In the genomic region with DNA sequence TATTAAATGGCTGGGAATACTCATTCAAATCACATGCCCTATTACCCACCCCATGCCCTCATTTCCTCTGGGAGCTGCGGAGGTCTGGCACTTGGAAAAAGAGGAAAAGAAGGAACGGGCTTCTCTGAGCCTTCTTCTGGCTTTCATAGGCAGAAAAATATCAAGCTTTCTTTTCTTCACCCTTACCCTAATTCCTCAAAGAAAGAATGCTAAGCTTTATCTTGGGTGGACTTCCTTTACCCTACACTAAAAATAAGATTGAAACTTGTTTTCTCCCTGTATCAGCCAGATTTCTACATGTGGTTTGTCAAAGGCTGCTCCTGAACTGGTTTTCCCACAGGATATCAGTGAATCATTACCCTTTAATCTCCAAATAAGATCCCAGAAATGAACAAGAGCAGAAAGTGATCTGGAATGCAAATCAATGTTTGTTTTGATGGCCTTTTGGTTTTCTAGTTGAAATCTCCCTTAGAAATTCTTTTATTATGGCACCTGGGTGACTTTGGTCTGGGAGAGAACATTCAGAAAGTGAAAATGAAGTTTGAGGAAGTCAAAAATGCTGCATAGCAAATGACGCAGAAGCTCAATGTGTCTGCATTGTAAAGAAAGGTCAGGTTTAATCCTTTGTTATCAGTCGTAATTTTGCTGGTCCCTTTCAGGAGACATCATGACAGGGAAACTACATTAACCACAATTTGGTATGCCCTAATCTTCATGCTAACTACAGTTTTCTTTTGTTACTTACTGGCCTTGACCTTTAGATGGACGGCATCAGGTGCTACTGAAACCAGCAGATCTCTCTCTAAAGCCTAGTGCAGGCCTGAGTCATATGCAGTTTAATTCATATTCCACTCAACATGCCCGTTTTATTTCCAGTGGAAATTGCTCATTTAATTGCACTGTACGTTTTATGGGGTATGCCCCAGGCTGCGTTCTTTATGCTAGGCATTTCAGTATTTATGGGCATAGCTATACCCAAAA, we compare ENCODE assay signal across 1 cellular context.
TF ChIP-seq lines count a peak whose summit lies in the region.

No MANE protein-coding gene starts in this region.

TF ChIP-seq in HepG2, 621 proteins besides CTCF, POLR2A, EP300 and RAD21 (continued from another document and continues in another):
- TF ChIP-seq, protein P1, sequence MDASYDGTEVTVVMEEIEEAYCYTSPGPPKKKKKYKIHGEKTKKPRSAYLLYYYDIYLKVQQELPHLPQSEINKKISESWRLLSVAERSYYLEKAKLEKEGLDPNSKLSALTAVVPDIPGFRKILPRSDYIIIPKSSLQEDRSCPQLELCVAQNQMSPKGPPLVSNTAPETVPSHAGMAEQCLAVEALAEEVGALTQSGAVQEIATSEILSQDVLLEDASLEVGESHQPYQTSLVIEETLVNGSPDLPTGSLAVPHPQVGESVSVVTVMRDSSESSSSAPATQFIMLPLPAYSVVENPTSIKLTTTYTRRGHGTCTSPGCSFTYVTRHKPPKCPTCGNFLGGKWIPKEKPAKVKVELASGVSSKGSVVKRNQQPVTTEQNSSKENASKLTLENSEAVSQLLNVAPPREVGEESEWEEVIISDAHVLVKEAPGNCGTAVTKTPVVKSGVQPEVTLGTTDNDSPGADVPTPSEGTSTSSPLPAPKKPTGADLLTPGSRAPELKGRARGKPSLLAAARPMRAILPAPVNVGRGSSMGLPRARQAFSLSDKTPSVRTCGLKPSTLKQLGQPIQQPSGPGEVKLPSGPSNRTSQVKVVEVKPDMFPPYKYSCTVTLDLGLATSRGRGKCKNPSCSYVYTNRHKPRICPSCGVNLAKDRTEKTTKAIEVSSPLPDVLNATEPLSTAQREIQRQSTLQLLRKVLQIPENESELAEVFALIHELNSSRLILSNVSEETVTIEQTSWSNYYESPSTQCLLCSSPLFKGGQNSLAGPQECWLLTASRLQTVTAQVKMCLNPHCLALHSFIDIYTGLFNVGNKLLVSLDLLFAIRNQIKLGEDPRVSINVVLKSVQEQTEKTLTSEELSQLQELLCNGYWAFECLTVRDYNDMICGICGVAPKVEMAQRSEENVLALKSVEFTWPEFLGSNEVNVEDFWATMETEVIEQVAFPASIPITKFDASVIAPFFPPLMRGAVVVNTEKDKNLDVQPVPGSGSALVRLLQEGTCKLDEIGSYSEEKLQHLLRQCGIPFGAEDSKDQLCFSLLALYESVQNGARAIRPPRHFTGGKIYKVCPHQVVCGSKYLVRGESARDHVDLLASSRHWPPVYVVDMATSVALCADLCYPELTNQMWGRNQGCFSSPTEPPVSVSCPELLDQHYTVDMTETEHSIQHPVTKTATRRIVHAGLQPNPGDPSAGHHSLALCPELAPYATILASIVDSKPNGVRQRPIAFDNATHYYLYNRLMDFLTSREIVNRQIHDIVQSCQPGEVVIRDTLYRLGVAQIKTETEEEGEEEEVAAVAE (CRISPR knock-in tag; IDR thresholded peaks at IDR 0.05; ENCODE audit: borderline replicate concordance): no peak
- TF ChIP-seq RFX1 (IDR thresholded peaks at IDR 0.05) (no peak), ZNF30 (CRISPR knock-in tag; IDR thresholded peaks at IDR 0.05) (no peak), ZNF607 (CRISPR knock-in tag; IDR thresholded peaks at IDR 0.05; ENCODE audit: borderline replicate concordance) (no peak), ZNF891 (CRISPR knock-in tag; IDR thresholded peaks at IDR 0.05) (no peak), ZNF724P (CRISPR knock-in tag; IDR thresholded peaks at IDR 0.05; ENCODE audit: borderline replicate concordance) (no peak), HNRNPLL (IDR thresholded peaks at IDR 0.05; ENCODE audit: low read depth, low read length, poor library complexity, severe bottlenecking) (no peak), CBX5 (CRISPR knock-in tag; IDR thresholded peaks at IDR 0.05; ENCODE audit: borderline replicate concordance) (no peak), SNAPC2 (CRISPR knock-in tag; IDR thresholded peaks at IDR 0.05) (no peak), ZNF780A (CRISPR knock-in tag; IDR thresholded peaks at IDR 0.05) (no peak), HNRNPL (IDR thresholded peaks at IDR 0.05; ENCODE audit: low read depth, low read length) (no peak), ZNF530 (CRISPR knock-in tag; IDR thresholded peaks at IDR 0.05; ENCODE audit: low read depth) (no peak), NAIF1 (CRISPR knock-in tag; IDR thresholded peaks at IDR 0.05; ENCODE audit: borderline replicate concordance) (no peak; the same call in 1 of the 2 replicates), ZNF329 (CRISPR knock-in tag; IDR thresholded peaks at IDR 0.05; ENCODE audit: low read depth) (peak; percentile 78; the same call in 1 of the 2 replicates), BHLHE40 (IDR thresholded peaks at IDR 0.05; ENCODE audit: low read length) (no peak), ZNF136 (CRISPR knock-in tag; IDR thresholded peaks at IDR 0.05; ENCODE audit: low read depth) (no peak), ZMYM4 (CRISPR knock-in tag; IDR thresholded peaks at IDR 0.05) (peak; percentile 45), HHEX (CRISPR knock-in tag; IDR thresholded peaks at IDR 0.05) (no peak), ETV5 (CRISPR knock-in tag; IDR thresholded peaks at IDR 0.05; ENCODE audit: borderline replicate concordance) (no peak), ZNF678 (CRISPR knock-in tag; IDR thresholded peaks at IDR 0.05) (no peak), SYNCRIP (IDR thresholded peaks at IDR 0.05; ENCODE audit: insufficient read depth, low read depth, low read length) (no peak), SIX1 (CRISPR knock-in tag; IDR thresholded peaks at IDR 0.05; ENCODE audit: borderline replicate concordance) (peak; percentile 64; the same call in 1 of the 2 replicates), ZFP36L2 (CRISPR knock-in tag; IDR thresholded peaks at IDR 0.05) (no peak), KDM5A (IDR thresholded peaks at IDR 0.05; ENCODE audit: borderline replicate concordance, low read length) (peak; percentile 31; the same call in 1 of the 2 replicates), BRD4 (CRISPR knock-in tag; IDR thresholded peaks at IDR 0.05) (no peak), CENPX (CRISPR knock-in tag; IDR thresholded peaks at IDR 0.05) (no peak), POLR2AphosphoS2 (IDR thresholded peaks at IDR 0.05; ENCODE audit: low read depth, low read length) (no peak), PRMT3 (CRISPR knock-in tag; IDR thresholded peaks at IDR 0.05; ENCODE audit: borderline replicate concordance, low read depth) (no peak), ZNF772 (CRISPR knock-in tag; IDR thresholded peaks at IDR 0.05) (0 out of 2 replicates have a peak, but pooled peaks have one; percentile 26)
- TF ChIP-seq, protein P2, sequence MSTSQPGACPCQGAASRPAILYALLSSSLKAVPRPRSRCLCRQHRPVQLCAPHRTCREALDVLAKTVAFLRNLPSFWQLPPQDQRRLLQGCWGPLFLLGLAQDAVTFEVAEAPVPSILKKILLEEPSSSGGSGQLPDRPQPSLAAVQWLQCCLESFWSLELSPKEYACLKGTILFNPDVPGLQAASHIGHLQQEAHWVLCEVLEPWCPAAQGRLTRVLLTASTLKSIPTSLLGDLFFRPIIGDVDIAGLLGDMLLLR (CRISPR knock-in tag; IDR thresholded peaks at IDR 0.05): no peak
- TF ChIP-seq, protein P3, sequence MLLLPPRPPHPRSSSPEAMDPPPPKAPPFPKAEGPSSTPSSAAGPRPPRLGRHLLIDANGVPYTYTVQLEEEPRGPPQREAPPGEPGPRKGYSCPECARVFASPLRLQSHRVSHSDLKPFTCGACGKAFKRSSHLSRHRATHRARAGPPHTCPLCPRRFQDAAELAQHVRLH (CRISPR knock-in tag; IDR thresholded peaks at IDR 0.05; ENCODE audit: borderline replicate concordance, low read depth): no peak
- TF ChIP-seq, protein P4, sequence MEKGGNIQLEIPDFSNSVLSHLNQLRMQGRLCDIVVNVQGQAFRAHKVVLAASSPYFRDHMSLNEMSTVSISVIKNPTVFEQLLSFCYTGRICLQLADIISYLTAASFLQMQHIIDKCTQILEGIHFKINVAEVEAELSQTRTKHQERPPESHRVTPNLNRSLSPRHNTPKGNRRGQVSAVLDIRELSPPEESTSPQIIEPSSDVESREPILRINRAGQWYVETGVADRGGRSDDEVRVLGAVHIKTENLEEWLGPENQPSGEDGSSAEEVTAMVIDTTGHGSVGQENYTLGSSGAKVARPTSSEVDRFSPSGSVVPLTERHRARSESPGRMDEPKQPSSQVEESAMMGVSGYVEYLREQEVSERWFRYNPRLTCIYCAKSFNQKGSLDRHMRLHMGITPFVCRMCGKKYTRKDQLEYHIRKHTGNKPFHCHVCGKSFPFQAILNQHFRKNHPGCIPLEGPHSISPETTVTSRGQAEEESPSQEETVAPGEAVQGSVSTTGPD (CRISPR knock-in tag; IDR thresholded peaks at IDR 0.05): no peak
- TF ChIP-seq, protein P5, sequence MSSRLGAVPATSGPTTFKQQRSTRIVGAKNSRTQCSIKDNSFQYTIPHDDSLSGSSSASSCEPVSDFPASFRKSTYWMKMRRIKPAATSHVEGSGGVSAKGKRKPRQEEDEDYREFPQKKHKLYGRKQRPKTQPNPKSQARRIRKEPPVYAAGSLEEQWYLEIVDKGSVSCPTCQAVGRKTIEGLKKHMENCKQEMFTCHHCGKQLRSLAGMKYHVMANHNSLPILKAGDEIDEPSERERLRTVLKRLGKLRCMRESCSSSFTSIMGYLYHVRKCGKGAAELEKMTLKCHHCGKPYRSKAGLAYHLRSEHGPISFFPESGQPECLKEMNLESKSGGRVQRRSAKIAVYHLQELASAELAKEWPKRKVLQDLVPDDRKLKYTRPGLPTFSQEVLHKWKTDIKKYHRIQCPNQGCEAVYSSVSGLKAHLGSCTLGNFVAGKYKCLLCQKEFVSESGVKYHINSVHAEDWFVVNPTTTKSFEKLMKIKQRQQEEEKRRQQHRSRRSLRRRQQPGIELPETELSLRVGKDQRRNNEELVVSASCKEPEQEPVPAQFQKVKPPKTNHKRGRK (CRISPR knock-in tag; IDR thresholded peaks at IDR 0.05): no peak
- TF ChIP-seq, protein P6, sequence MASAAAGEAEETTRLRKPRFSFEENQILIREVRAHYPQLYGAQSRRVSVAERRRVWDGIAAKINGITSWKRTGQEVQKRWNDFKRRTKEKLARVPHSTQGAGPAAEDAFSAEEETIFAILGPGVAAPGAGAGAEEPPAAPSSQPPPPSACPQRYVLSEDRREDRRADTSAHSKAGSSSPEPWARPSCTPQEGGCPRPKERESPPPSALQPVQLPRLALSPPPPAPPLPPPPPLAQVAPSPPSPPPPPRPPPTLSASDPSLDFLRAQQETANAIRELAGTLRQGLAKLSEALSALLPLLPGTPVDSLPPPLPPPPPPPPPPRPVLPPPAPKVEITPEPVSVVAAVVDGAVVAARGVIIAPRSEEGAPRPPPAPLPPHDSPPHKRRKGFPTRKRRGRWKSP (CRISPR knock-in tag; IDR thresholded peaks at IDR 0.05): no peak
- TF ChIP-seq, protein P7, sequence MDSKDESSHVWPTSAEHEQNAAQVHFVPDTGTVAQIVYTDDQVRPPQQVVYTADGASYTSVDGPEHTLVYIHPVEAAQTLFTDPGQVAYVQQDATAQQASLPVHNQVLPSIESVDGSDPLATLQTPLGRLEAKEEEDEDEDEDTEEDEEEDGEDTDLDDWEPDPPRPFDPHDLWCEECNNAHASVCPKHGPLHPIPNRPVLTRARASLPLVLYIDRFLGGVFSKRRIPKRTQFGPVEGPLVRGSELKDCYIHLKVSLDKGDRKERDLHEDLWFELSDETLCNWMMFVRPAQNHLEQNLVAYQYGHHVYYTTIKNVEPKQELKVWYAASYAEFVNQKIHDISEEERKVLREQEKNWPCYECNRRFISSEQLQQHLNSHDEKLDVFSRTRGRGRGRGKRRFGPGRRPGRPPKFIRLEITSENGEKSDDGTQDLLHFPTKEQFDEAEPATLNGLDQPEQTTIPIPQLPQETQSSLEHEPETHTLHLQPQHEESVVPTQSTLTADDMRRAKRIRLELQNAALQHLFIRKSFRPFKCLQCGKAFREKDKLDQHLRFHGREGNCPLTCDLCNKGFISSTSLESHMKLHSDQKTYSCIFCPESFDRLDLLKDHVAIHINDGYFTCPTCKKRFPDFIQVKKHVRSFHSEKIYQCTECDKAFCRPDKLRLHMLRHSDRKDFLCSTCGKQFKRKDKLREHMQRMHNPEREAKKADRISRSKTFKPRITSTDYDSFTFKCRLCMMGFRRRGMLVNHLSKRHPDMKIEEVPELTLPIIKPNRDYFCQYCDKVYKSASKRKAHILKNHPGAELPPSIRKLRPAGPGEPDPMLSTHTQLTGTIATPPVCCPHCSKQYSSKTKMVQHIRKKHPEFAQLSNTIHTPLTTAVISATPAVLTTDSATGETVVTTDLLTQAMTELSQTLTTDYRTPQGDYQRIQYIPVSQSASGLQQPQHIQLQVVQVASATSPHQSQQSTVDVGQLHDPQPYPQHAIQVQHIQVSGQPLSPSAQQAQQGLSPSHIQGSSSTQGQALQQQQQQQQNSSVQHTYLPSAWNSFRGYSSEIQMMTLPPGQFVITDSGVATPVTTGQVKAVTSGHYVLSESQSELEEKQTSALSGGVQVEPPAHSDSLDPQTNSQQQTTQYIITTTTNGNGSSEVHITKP (CRISPR knock-in tag; IDR thresholded peaks at IDR 0.05; ENCODE audit: low read depth): peak; percentile 88
- TF ChIP-seq, protein P8, sequence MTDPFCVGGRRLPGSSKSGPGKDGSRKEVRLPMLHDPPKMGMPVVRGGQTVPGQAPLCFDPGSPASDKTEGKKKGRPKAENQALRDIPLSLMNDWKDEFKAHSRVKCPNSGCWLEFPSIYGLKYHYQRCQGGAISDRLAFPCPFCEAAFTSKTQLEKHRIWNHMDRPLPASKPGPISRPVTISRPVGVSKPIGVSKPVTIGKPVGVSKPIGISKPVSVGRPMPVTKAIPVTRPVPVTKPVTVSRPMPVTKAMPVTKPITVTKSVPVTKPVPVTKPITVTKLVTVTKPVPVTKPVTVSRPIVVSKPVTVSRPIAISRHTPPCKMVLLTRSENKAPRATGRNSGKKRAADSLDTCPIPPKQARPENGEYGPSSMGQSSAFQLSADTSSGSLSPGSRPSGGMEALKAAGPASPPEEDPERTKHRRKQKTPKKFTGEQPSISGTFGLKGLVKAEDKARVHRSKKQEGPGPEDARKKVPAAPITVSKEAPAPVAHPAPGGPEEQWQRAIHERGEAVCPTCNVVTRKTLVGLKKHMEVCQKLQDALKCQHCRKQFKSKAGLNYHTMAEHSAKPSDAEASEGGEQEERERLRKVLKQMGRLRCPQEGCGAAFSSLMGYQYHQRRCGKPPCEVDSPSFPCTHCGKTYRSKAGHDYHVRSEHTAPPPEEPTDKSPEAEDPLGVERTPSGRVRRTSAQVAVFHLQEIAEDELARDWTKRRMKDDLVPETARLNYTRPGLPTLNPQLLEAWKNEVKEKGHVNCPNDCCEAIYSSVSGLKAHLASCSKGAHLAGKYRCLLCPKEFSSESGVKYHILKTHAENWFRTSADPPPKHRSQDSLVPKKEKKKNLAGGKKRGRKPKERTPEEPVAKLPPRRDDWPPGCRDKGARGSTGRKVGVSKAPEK (CRISPR knock-in tag; IDR thresholded peaks at IDR 0.05; ENCODE audit: borderline replicate concordance): peak; percentile 66; the same call in 1 of the 2 replicates
- TF ChIP-seq, protein P9, sequence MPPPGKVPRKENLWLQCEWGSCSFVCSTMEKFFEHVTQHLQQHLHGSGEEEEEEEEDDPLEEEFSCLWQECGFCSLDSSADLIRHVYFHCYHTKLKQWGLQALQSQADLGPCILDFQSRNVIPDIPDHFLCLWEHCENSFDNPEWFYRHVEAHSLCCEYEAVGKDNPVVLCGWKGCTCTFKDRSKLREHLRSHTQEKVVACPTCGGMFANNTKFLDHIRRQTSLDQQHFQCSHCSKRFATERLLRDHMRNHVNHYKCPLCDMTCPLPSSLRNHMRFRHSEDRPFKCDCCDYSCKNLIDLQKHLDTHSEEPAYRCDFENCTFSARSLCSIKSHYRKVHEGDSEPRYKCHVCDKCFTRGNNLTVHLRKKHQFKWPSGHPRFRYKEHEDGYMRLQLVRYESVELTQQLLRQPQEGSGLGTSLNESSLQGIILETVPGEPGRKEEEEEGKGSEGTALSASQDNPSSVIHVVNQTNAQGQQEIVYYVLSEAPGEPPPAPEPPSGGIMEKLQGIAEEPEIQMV (CRISPR knock-in tag; IDR thresholded peaks at IDR 0.05; ENCODE audit: low read depth): no peak
- TF ChIP-seq, protein P10, sequence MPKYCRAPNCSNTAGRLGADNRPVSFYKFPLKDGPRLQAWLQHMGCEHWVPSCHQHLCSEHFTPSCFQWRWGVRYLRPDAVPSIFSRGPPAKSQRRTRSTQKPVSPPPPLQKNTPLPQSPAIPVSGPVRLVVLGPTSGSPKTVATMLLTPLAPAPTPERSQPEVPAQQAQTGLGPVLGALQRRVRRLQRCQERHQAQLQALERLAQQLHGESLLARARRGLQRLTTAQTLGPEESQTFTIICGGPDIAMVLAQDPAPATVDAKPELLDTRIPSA (CRISPR knock-in tag; IDR thresholded peaks at IDR 0.05; ENCODE audit: borderline replicate concordance): no peak
